Comparison of ENCODE assay signal across 13 cellular contexts in genomic region chr15:101120473-101120872, GRCh38.
DNase-seq lines count a peak whose midpoint lies in the region; ATAC-seq, FAIRE-seq and TF ChIP-seq lines count a peak whose summit lies in the region.
"Had no signal": no experiment of that assay in that cellular context is flagged by ENCODE, and none has a peak within 500 bp of the region (broad histone marks: within the 10 kb centered on the region; RNA-seq: fewer than 3 reads in every experiment).

No MANE protein-coding gene starts in this region.

- no TSS peak for BruUV-seq in HepG2 (replicated peaks; lab: Mats Ljungman, UMichigan)

- POLR2A ChIA-PET in HepG2 (lab: Yijun Ruan, JAX): no interaction called here

- peak; percentile 29 for ATAC-seq in HepG2
- ATAC-seq in right lobe of liver: no peak
- ATAC-seq in HG02623 (IDR thresholded peaks at IDR 0.05; ENCODE audit: unreplicated experiment): no peak
- no peak for ATAC-seq in Right ventricle myocardium superior (ENCODE audit: poor library complexity)
- ATAC-seq: A549 had no signal

- TF ChIP-seq CTCF in HepG2 (CRISPR knock-in tag; IDR thresholded peaks at IDR 0.05) (no peak), right lobe of liver (IDR thresholded peaks at IDR 0.05) (no peak), ascending aorta (IDR thresholded peaks at IDR 0.05) (no peak)

- H3K4me1 ChIP-seq in HepG2 (ENCODE audit: insufficient read depth, low read length) (peaks cover 42% of the 10 kb centered on the region), right lobe of liver (no peaks in the 10 kb centered on the region), ascending aorta (peaks cover 18 to 24% of the 10 kb centered on the region in 2 donors), mesenchymal stem cell (ENCODE audit: control insufficient read depth, insufficient read depth, low read depth, low read length) (peaks cover 26% of the 10 kb centered on the region)
- H3K4me1 ChIP-seq: A549 had no signal

- H3K36me3 ChIP-seq in HepG2 (replicated peaks in 1 of 2; ENCODE audit: control insufficient read depth in 1 of 2, insufficient read depth in 2 of 2, low read length in 2 of 2) (no peaks in the 10 kb centered on the region), right lobe of liver (no peaks in the 10 kb centered on the region), ascending aorta (no peaks in the 10 kb centered on the region), mesenchymal stem cell (ENCODE audit: control insufficient read depth in 1 of 2, insufficient read depth in 2 of 2, low read depth in 1 of 2, low read length in 2 of 2) (no peaks in the 10 kb centered on the region)

- peak overlapping the region; percentile 4 for H2AK5ac ChIP-seq in mesenchymal stem cell (ENCODE audit: low read length, severe bottlenecking)

- H3K23ac ChIP-seq in mesenchymal stem cell (ENCODE audit: low read length in 2 of 2): no peak overlapping the region

- CTCF ChIA-PET in HepG2 (lab: Yijun Ruan, JAX; ENCODE audit: low intra/inter-chr PET ratio, low total read pairs): no interaction called here

- H3K9me3 ChIP-seq in HepG2 (ENCODE audit: low read length) (no peaks in the 10 kb centered on the region), right lobe of liver (no peaks in the 10 kb centered on the region), ascending aorta (no peaks in the 10 kb centered on the region), mesenchymal stem cell (ENCODE audit: control insufficient read depth, low read length) (no peaks in the 10 kb centered on the region)
- H3K9me3 ChIP-seq: A549 had no signal

- H3K9ac ChIP-seq in HepG2 (ENCODE audit: insufficient read depth, low read depth, low read length): peak overlapping the region; percentile 23; the same call in 1 of the 2 replicates
- H3K9ac ChIP-seq in mesenchymal stem cell (ENCODE audit: low read length): no peak overlapping the region

- no peaks in the 10 kb centered on the region for H3K79me2 ChIP-seq in HepG2 (ENCODE audit: insufficient read depth, low read length)

- peak overlapping the region; percentile 19 for H4K91ac ChIP-seq in mesenchymal stem cell (ENCODE audit: low read length)

- H3K79me1 ChIP-seq in mesenchymal stem cell (replicated peaks; ENCODE audit: low read length, poor library complexity, severe bottlenecking): peaks cover 4% of the 10 kb centered on the region

- DNase-seq in HepG2 (ENCODE audit: low spot score): no peak
- no peak for DNase-seq in right lobe of liver
- no peak for DNase-seq in ascending aorta (ENCODE audit: low spot score in 2 of 2)
- DNase-seq in mesenchymal stem cell: no peak
- no peak for DNase-seq in activated T-cell treated with anti-CD3 and anti-CD28 coated beads, Interleukin-2, amount 50 U/mL, for 1 hour
- DNase-seq in Right ventricle myocardium superior: no peak
- DNase-seq: CD4-positive, alpha-beta T cell; DMS79; HCEC 1CT; NK-92 treated with Interleukin-12 subunit alpha and Interleukin-12 subunit beta, amount 100 ng/mL, for 24 hours had no signal

- peak overlapping the region; percentile 84 for H3K4me2 ChIP-seq in HepG2 (ENCODE audit: low read depth, low read length)
- no peak overlapping the region for H3K4me2 ChIP-seq in mesenchymal stem cell (ENCODE audit: low read length, poor library complexity, severe bottlenecking)
- H3K4me2 ChIP-seq: A549 had no signal

- WGBS in HepG2 (ENCODE audit: low lambda C conversion rate): 42% methylated on average over 2 of the region's 6 CpGs
- no CpG with 5 or more reads among the region's 6 CpGs for WGBS in right lobe of liver (ENCODE audit: insufficient coverage, low coverage, low lambda C conversion rate, missing lambda C conversion rate)
- 94% methylated on average over 6 of the region's 6 CpGs for WGBS in mesenchymal stem cell

- H3K18ac ChIP-seq in mesenchymal stem cell (ENCODE audit: low read depth in 1 of 2, low read length in 2 of 2): peak overlapping the region in 1 of 2 experiments; percentile 67

- H4K8ac ChIP-seq in mesenchymal stem cell (ENCODE audit: low read length): no peak overlapping the region

- H2BK120ac ChIP-seq in mesenchymal stem cell (ENCODE audit: low read depth, low read length): peak overlapping the region; percentile 9

- intact Hi-C loops in HepG2 (cut with micrococcal nuclease; ENCODE audit: unreplicated experiment): loop anchor here (1.0 to 10.0 kb wide), 2 partner anchors 105 to 134 kb away; partner anchors contain the start of gene CHSY1
- intact Hi-C loops in right lobe of liver (cut with DNase I): no loop called here
- intact Hi-C loops in ascending aorta (cut with DNase I): no loop called here
- intact Hi-C loops in Right ventricle myocardium superior (cut with DNase I): loop anchor here (10.0 kb wide), 1 partner anchor 134 kb away; the partner anchor contains the start of gene CHSY1

- TF ChIP-seq RAD21 in HepG2 (CRISPR knock-in tag; IDR thresholded peaks at IDR 0.05): no peak

- no peak overlapping the region for H3K27ac ChIP-seq in HepG2 (ENCODE audit: extremely low read length, insufficient read depth, low read length)
- H3K27ac ChIP-seq in right lobe of liver: no peak overlapping the region
- peak overlapping the region; percentile 84 to 94 for H3K27ac ChIP-seq in ascending aorta
- no peak overlapping the region for H3K27ac ChIP-seq in mesenchymal stem cell (ENCODE audit: low read length, poor library complexity, severe bottlenecking)
- H3K27ac ChIP-seq: A549 had no signal

- H3K4ac ChIP-seq in mesenchymal stem cell (ENCODE audit: low read depth in 1 of 2, low read length in 2 of 2): peak overlapping the region in 1 of 2 experiments; percentile 32

- TF ChIP-seq EP300 in HepG2 (IDR thresholded peaks at IDR 0.05; ENCODE audit: low read depth in 2 of 2, low read length in 2 of 2) (no peak), HepG2 (CRISPR knock-in tag; IDR thresholded peaks at IDR 0.05; ENCODE audit: borderline replicate concordance) (no peak)

- no peaks in the 10 kb centered on the region for H4K20me1 ChIP-seq in HepG2 (ENCODE audit: insufficient read depth, low read length)

- H2AFZ ChIP-seq in HepG2 (ENCODE audit: low read length) (no peak overlapping the region), mesenchymal stem cell (ENCODE audit: low read depth, low read length) (no peak overlapping the region)

- H2BK12ac ChIP-seq in mesenchymal stem cell (ENCODE audit: low read length in 2 of 2): peak overlapping the region in 1 of 2 experiments; percentile 32

- H3K27me3 ChIP-seq in HepG2 (ENCODE audit: control insufficient read depth in 1 of 2, insufficient read depth in 2 of 2, low read length in 2 of 2) (peaks cover 4 to 37% of the 10 kb centered on the region in 2 experiments), right lobe of liver (no peaks in the 10 kb centered on the region), ascending aorta (no peaks in the 10 kb centered on the region), mesenchymal stem cell (ENCODE audit: control insufficient read depth in 1 of 2, insufficient read depth in 1 of 2, low read length in 2 of 2) (no peaks in the 10 kb centered on the region)

- no peak overlapping the region for H2BK5ac ChIP-seq in mesenchymal stem cell (ENCODE audit: low read depth, low read length, poor library complexity, severe bottlenecking)

- H3K14ac ChIP-seq in mesenchymal stem cell (ENCODE audit: low read length in 2 of 2): no peak overlapping the region

- FAIRE-seq in HepG2 (lab: Jason Lieb, UNC): no peak
- FAIRE-seq: A549, G401.6 had no signal

- H2BK15ac ChIP-seq in mesenchymal stem cell (ENCODE audit: low read depth, poor library complexity, severe bottlenecking): peak overlapping the region; percentile 53

- H3K4me3 ChIP-seq in HepG2 (replicated peaks in 1 of 3; ENCODE audit: insufficient read depth in 1 of 3, low read depth in 2 of 3, low read length in 3 of 3) (peak overlapping the region in 1 of 3 experiments; percentile 70; a peak in 1 of 6 replicates), right lobe of liver (no peak overlapping the region), ascending aorta (no peak overlapping the region), mesenchymal stem cell (ENCODE audit: insufficient read depth in 1 of 2, low read depth in 1 of 2, low read length in 2 of 2) (no peak overlapping the region)
- H3K4me3 ChIP-seq: A549 had no signal

- in situ Hi-C loops in HepG2 (cut with HindIII; ENCODE audit: extremely low pct_ligation_motif_present, low pct_unique_long_range_greater_than_20kb): no loop called here

- no peak for TF ChIP-seq POLR2A in HepG2 (IDR thresholded peaks at IDR 0.05; ENCODE audit: insufficient read depth in 1 of 2, low read depth in 2 of 2, low read length in 2 of 2)
- no peak for TF ChIP-seq POLR2A in right lobe of liver (IDR thresholded peaks at IDR 0.05)

TF ChIP-seq in HepG2, 621 proteins besides CTCF, POLR2A, EP300 and RAD21 (continues in another document):
- TF ChIP-seq ZNF629 (CRISPR knock-in tag; conservative IDR thresholded peaks at IDR 0.05): peak; percentile 69; the same call in 1 of the 2 replicates
- no peak for TF ChIP-seq CBX1 (IDR thresholded peaks at IDR 0.05; ENCODE audit: low read depth)
- TF ChIP-seq MEIS2 (CRISPR knock-in tag; IDR thresholded peaks at IDR 0.05): peak; percentile 79; the same call in 1 of the 2 replicates
- TF ChIP-seq PBX2 (CRISPR knock-in tag; IDR thresholded peaks at IDR 0.05): peak; percentile 68
- TF ChIP-seq THRA (CRISPR knock-in tag; IDR thresholded peaks at IDR 0.05; ENCODE audit: borderline replicate concordance): no peak

Comparison
In these comparisons a context has a peak if more than half of its experiments do, and no peak if none do; other contexts are left out.
1. intact Hi-C loops: an anchor here in HepG2 (1.0 to 10.0 kb wide) and Right ventricle myocardium superior (10.0 kb wide); none called in right lobe of liver and ascending aorta.
2. H3K27ac ChIP-seq: peak in ascending aorta (2 of 2); none in HepG2 (single experiment), right lobe of liver (0 of 3) and mesenchymal stem cell (single experiment).